7 cellular contexts compared by ENCODE assay signal in genomic region chr3:152595975-152596832, GRCh38.
DNase-seq lines count a peak whose midpoint lies in the region; ATAC-seq and TF ChIP-seq lines count a peak whose summit lies in the region.

No MANE protein-coding gene starts in this region.

- intact Hi-C loops in vagina (cut with DNase I): no loop called here

- H3K27me3 ChIP-seq in MG63 (no peaks in the 10 kb centered on the region), lung (ENCODE audit: control insufficient read depth, insufficient read depth) (no peaks in the 10 kb centered on the region), vagina (no peaks in the 10 kb centered on the region)

- H3K36me3 ChIP-seq in MG63 (no peaks in the 10 kb centered on the region), lung (ENCODE audit: control insufficient read depth in 2 of 2, insufficient read depth in 2 of 2, low read length in 2 of 2) (no peaks in the 10 kb centered on the region), vagina (no peaks in the 10 kb centered on the region)

- 7 to 25% methylated on average over 4 of the region's 4 CpGs for WGBS in lung, 2 donors

- H3K27ac ChIP-seq in lung (ENCODE audit: low read depth in 1 of 2, low read length in 1 of 2): peak overlapping the region; percentile 43 to 67
- H3K27ac ChIP-seq in vagina: peak overlapping the region; percentile 75

- H3K9me3 Mint-ChIP-seq in central memory CD8-positive, alpha-beta T cell: no peaks in the 10 kb centered on the region

- H3K4me1 ChIP-seq in lung (ENCODE audit: control insufficient read depth in 2 of 2, insufficient read depth in 2 of 2, low read length in 2 of 2) (peaks cover 1 to 4% of the 10 kb centered on the region in 2 donors), vagina (peaks cover 23% of the 10 kb centered on the region)

- DNase-seq in MG63: peak; percentile 69
- no peak for DNase-seq in central memory CD8-positive, alpha-beta T cell (ENCODE audit: low spot score in 2 of 2)
- peak; percentile 30 for DNase-seq in lung (ENCODE audit: low spot score)
- DNase-seq in vagina (ENCODE audit: extremely low spot score in 2 of 2): no peak
- no peak for DNase-seq in NCI-H2196 treated with DMSO at 0.1 percent for 48 hours (lab: John Stamatoyannopoulos, UW; ENCODE audit: unreplicated experiment)

- H3K27me3 Mint-ChIP-seq in central memory CD8-positive, alpha-beta T cell: peaks cover 22% of the 10 kb centered on the region

- H3K4me3 ChIP-seq in MG63: peak overlapping the region; percentile 10
- no peak overlapping the region for H3K4me3 ChIP-seq in lung
- peak overlapping the region; percentile 21 to 33 for H3K4me3 ChIP-seq in vagina

- H3K27ac Mint-ChIP-seq in central memory CD8-positive, alpha-beta T cell (ENCODE audit: low read depth): no peak overlapping the region

- no peak overlapping the region for H3K4me3 Mint-ChIP-seq in central memory CD8-positive, alpha-beta T cell

- no peaks in the 10 kb centered on the region for H3K36me3 Mint-ChIP-seq in central memory CD8-positive, alpha-beta T cell (ENCODE audit: insufficient read depth)

- H3K4me1 Mint-ChIP-seq in central memory CD8-positive, alpha-beta T cell: no peaks in the 10 kb centered on the region

- H3K9me3 ChIP-seq in MG63 (no peaks in the 10 kb centered on the region), lung (ENCODE audit: control insufficient read depth in 2 of 2, insufficient read depth in 1 of 2, low read length in 1 of 2) (no peaks in the 10 kb centered on the region), vagina (no peaks in the 10 kb centered on the region)

- TF ChIP-seq CTCF in lung (IDR thresholded peaks at IDR 0.05; ENCODE audit: control extremely low read depth, extremely low read depth) (no peak), vagina (IDR thresholded peaks at IDR 0.05) (no peak)

- ATAC-seq in GM18508 (IDR thresholded peaks at IDR 0.05; ENCODE audit: insufficient read depth, unreplicated experiment) (peak; percentile 99), HG02610 (IDR thresholded peaks at IDR 0.05; ENCODE audit: unreplicated experiment) (peak; percentile 98), lung (ENCODE audit: insufficient read depth, low FRiP score) (peak; percentile 66)
- peak; percentile 14 for ATAC-seq in central memory CD8-positive, alpha-beta T cell (replicated peaks; ENCODE audit: extremely low read depth, poor library complexity, severe bottlenecking)

- no peak for TF ChIP-seq POLR2A in vagina (IDR thresholded peaks at IDR 0.05)

Comparison
In these comparisons a context has a peak if more than half of its experiments do, and no peak if none do; other contexts are left out.
1. ATAC-seq: peak in every context shown above with its lines; median percentile 99 in GM18508; 98 in HG02610; 66 in lung; 14 in central memory CD8-positive, alpha-beta T cell.
2. DNase-seq: peak in MG63 (single experiment) and lung (single experiment); none in central memory CD8-positive, alpha-beta T cell (0 of 2), vagina (0 of 2) and NCI-H2196 treated with DMSO at 0.1 percent for 48 hours (single experiment).